25 cellular contexts compared by ENCODE assay signal in genomic region chr7:101220295-101220694, GRCh38. TPM values are rescaled to one million over a fixed set of nuclear protein-coding genes. Genes with fewer than 3 reads are reported as not detected.
DNase-seq lines count a peak whose midpoint lies in the region; ATAC-seq, FAIRE-seq and TF ChIP-seq lines count a peak whose summit lies in the region.
"Had no signal": no experiment of that assay in that cellular context is flagged by ENCODE, and none has a peak within 500 bp of the region (broad histone marks: within the 10 kb centered on the region; RNA-seq: fewer than 3 reads in every experiment).

No MANE protein-coding gene starts in this region.

- peaks cover 5 to 55% (median 23%) of the 10 kb centered on the region in 4 donors for H3K4me1 Mint-ChIP-seq in CD4-positive, CD25-positive, alpha-beta regulatory T cell
- peaks cover 45 to 57% (median 51%) of the 10 kb centered on the region in 3 donors for H3K4me1 Mint-ChIP-seq in T-cell

- ATAC-seq in CD4-positive, CD25-positive, alpha-beta regulatory T cell (ENCODE audit: low read depth in 2 of 2): no peak
- ATAC-seq in T-cell (replicated peaks in 1 of 4) (no peak), left lobe of liver (peak; percentile 38)
- ATAC-seq: gastroesophageal sphincter, psoas muscle had no signal

- peak overlapping the region; percentile 10 to 78 (median 60) for H3K4me3 Mint-ChIP-seq in CD4-positive, CD25-positive, alpha-beta regulatory T cell
- H3K4me3 Mint-ChIP-seq in T-cell: peak overlapping the region in 2 of 3 donors; percentile 17 to 96

- no peaks in the 10 kb centered on the region for H3K27me3 Mint-ChIP-seq in CD4-positive, CD25-positive, alpha-beta regulatory T cell
- no peaks in the 10 kb centered on the region for H3K27me3 Mint-ChIP-seq in T-cell

- no peak for TF ChIP-seq CTCF in thyroid gland (IDR thresholded peaks at IDR 0.05)

- FAIRE-seq in frontal cortex (lab: Jason Lieb, UNC): no peak
- FAIRE-seq: kidney had no signal

- no peaks in the 10 kb centered on the region for H3K27me3 ChIP-seq in CD4-positive, CD25-positive, alpha-beta regulatory T cell (ENCODE audit: control insufficient read depth, insufficient read depth, low read length)
- no peaks in the 10 kb centered on the region for H3K27me3 ChIP-seq in thyroid gland
- H3K27me3 ChIP-seq: adrenal gland, breast epithelium, esophagus squamous epithelium, gastroesophageal sphincter, suprapubic skin had no signal

- intact Hi-C loops in thyroid gland (cut with DNase I): no loop called here

- H3K9me3 ChIP-seq in CD4-positive, CD25-positive, alpha-beta regulatory T cell (ENCODE audit: control insufficient read depth in 2 of 2, low read length in 2 of 2): no peaks in the 10 kb centered on the region
- no peaks in the 10 kb centered on the region for H3K9me3 ChIP-seq in thyroid gland
- H3K9me3 ChIP-seq: adrenal gland, breast epithelium, esophagus squamous epithelium, gastroesophageal sphincter, psoas muscle, suprapubic skin had no signal

- no peaks in the 10 kb centered on the region for H3K9me3 Mint-ChIP-seq in CD4-positive, CD25-positive, alpha-beta regulatory T cell
- no peaks in the 10 kb centered on the region for H3K9me3 Mint-ChIP-seq in T-cell

- peaks cover 25% of the 10 kb centered on the region for H3K36me3 ChIP-seq in CD4-positive, CD25-positive, alpha-beta regulatory T cell (ENCODE audit: control insufficient read depth, insufficient read depth, low read length)
- H3K36me3 ChIP-seq in thyroid gland: peaks cover 26 to 29% of the 10 kb centered on the region in 2 donors
- H3K36me3 ChIP-seq: breast epithelium had no signal

- H3K27ac ChIP-seq in CD4-positive, CD25-positive, alpha-beta regulatory T cell (ENCODE audit: insufficient read depth, low read length, poor library complexity, severe bottlenecking): no peak overlapping the region
- H3K27ac ChIP-seq in thyroid gland: no peak overlapping the region
- H3K27ac ChIP-seq: adrenal gland, breast epithelium, coronary artery, esophagus squamous epithelium, gastroesophageal sphincter, psoas muscle, RWPE1, suprapubic skin had no signal

- POLR2A ChIA-PET in T-cell (lab: Charles Lee): interaction anchor here in 1 of 2 donors (0.6 kb wide), 1 partner anchor 1177 kb away, joined by 9 read pairs; no protein-coding TSS in a partner anchor

- no peak overlapping the region for H3K27ac Mint-ChIP-seq in CD4-positive, CD25-positive, alpha-beta regulatory T cell
- no peak overlapping the region for H3K27ac Mint-ChIP-seq in T-cell

- H3K4me3 ChIP-seq in CD4-positive, CD25-positive, alpha-beta regulatory T cell (ENCODE audit: low read depth, low read length): no peak overlapping the region
- H3K4me3 ChIP-seq in thyroid gland (replicated peaks in 1 of 3): no peak overlapping the region
- H3K4me3 ChIP-seq: adrenal gland, breast epithelium, coronary artery, esophagus squamous epithelium, gastroesophageal sphincter, lung, psoas muscle, suprapubic skin had no signal

- no peak for DNase-seq in CD4-positive, CD25-positive, alpha-beta regulatory T cell
- DNase-seq in T-cell (no peak), left lobe of liver (ENCODE audit: low spot score) (peak; percentile 86), frontal cortex (ENCODE audit: low spot score in 2 of 2) (no peak), thyroid gland (no peak)
- DNase-seq: activated CD4-positive, alpha-beta T cell treated with anti-CD3 and anti-CD28 coated beads for 4 hours; adrenal gland; DMS53; esophagus squamous epithelium; GF-D8; H7; kidney; NCI-H1105 treated with DMSO at 0.1 percent for 48 hours; NCI-H2029 treated with DMSO at 0.1 percent for 48 hours; NCI-H345; NCI-H774; psoas muscle; stimulated activated CD4-positive, alpha-beta T cell treated with anti-CD3 and anti-CD28 coated beads, Interleukin-1b, Interleukin-23, amount 100 ng/mL, for 48 hours had no signal

- 83 to 88% methylated on average over 5 of the region's 5 CpGs for WGBS in thyroid gland, 2 donors

- TF ChIP-seq POLR2A in thyroid gland (IDR thresholded peaks at IDR 0.05): no peak

- no peaks in the 10 kb centered on the region for H3K36me3 Mint-ChIP-seq in CD4-positive, CD25-positive, alpha-beta regulatory T cell
- H3K36me3 Mint-ChIP-seq in T-cell: peaks cover 26% of the 10 kb centered on the region

- CTCF ChIA-PET in T-cell (lab: Charles Lee): interaction anchor here (0.6 to 4.6 kb wide), 5 partner anchors 19 to 739 kb away, joined by 3 to 39 read pairs (median 4); no protein-coding TSS in a partner anchor

- peaks cover 38% of the 10 kb centered on the region for H3K4me1 ChIP-seq in CD4-positive, CD25-positive, alpha-beta regulatory T cell (ENCODE audit: control insufficient read depth, insufficient read depth, low read length, poor library complexity, severe bottlenecking)
- peaks cover 19 to 30% of the 10 kb centered on the region in 2 donors for H3K4me1 ChIP-seq in thyroid gland

RNA-seq across cellular contexts. Expression of gene ZNHIT1, which starts 2.3 kb away (rescaled TPM):
- total RNA-seq in CD4-positive, CD25-positive, alpha-beta regulatory T cell: 41.8 TPM
- 10 to 100 TPM; 67.6 to 99.6 (median 85.0) TPM for polyA plus RNA-seq in CD4-positive, CD25-positive, alpha-beta regulatory T cell
- 10 to 100 TPM; 32.9 to 54.1 (median 50.4) TPM for total RNA-seq in T-cell
- 115 TPM for total RNA-seq in left lobe of liver
- 46.1 TPM for total RNA-seq in frontal cortex
- total RNA-seq in thyroid gland: 100 to 1,000 TPM in 2 of 4 donors, 10 to 100 TPM in 2; 71.5 to 141 (median 107) TPM

RNA-seq across cellular contexts. Expression of gene PLOD3, which starts 2.9 kb away (rescaled TPM):
- total RNA-seq in CD4-positive, CD25-positive, alpha-beta regulatory T cell: 35.4 TPM
- polyA plus RNA-seq in CD4-positive, CD25-positive, alpha-beta regulatory T cell: 10 to 100 TPM; 13.8 to 19.7 (median 14.8) TPM
- 10 to 100 TPM; 27.7 to 74.2 (median 58.8) TPM for total RNA-seq in T-cell
- 54.8 TPM for total RNA-seq in left lobe of liver
- total RNA-seq in frontal cortex: 8.2 TPM
- 10 to 100 TPM; 30.0 to 42.5 (median 32.7) TPM for total RNA-seq in thyroid gland

RNA-seq across cellular contexts. Expression of gene CLDN15, which starts 17.3 kb away (rescaled TPM):
- total RNA-seq in CD4-positive, CD25-positive, alpha-beta regulatory T cell: 22.7 TPM
- polyA plus RNA-seq in CD4-positive, CD25-positive, alpha-beta regulatory T cell: 1 to 10 TPM in 1 of 4 donors, under 1 TPM in 3; 0.64 to 1.4 (median 0.82) TPM
- total RNA-seq in T-cell (10 to 100 TPM; 23.1 to 47.7 (median 44.8) TPM), left lobe of liver (8.6 TPM), frontal cortex (2.9 TPM), thyroid gland (1 to 10 TPM; 5.1 to 6.6 (median 5.8) TPM)

RNA-seq across cellular contexts. Expression of gene MOGAT3, which starts 19.5 kb away (rescaled TPM):
- total RNA-seq in CD4-positive, CD25-positive, alpha-beta regulatory T cell: not detected
- polyA plus RNA-seq in CD4-positive, CD25-positive, alpha-beta regulatory T cell: not detected
- total RNA-seq in T-cell: not detected
- total RNA-seq in left lobe of liver: 12.0 TPM
- total RNA-seq in frontal cortex: not detected
- total RNA-seq in thyroid gland: not detected
- total RNA-seq: adrenal gland, esophagus squamous epithelium, gastroesophageal sphincter, lung, psoas muscle, skeletal muscle tissue, suprapubic skin had no signal
- polyA plus RNA-seq: adrenal gland, lung, psoas muscle had no signal

RNA-seq across cellular contexts. Expression of gene FIS1, which starts 24.6 kb away (rescaled TPM):
- total RNA-seq in CD4-positive, CD25-positive, alpha-beta regulatory T cell: 105 TPM
- 100 to 1,000 TPM; 205 to 260 (median 227) TPM for polyA plus RNA-seq in CD4-positive, CD25-positive, alpha-beta regulatory T cell
- 100 to 1,000 TPM in 4 of 5 donors, 10 to 100 TPM in 1; 99.3 to 136 (median 125) TPM for total RNA-seq in T-cell
- 131 TPM for total RNA-seq in left lobe of liver
- total RNA-seq in frontal cortex: 58.7 TPM
- 100 to 1,000 TPM; 157 to 361 (median 297) TPM for total RNA-seq in thyroid gland
